ENCODE assay signal across 25 cellular contexts in the genomic region with DNA sequence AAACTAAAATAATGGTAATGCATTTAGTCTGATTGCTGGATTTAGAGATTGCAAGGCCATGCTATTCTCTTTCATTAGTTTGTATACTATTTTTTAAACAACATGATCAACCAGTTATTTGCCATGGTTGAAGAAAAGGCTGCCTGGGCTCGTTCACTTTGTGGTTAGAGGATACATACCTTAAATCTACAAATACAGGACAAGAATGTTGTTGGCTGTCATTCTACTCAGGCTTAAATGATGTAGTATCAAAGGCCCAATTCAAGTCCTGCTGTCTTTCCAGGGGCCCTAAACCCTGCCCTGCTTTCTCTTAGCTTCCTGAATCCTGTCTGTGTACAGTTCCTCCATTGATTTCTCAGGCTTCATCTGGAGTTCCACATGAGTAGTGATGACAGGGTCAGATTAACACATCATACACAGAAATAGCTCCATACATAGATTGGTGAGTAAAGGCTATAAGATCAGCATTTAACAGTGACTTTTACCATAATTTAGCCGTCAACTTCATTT.
"Had no signal": no experiment of that assay in that cellular context is flagged by ENCODE, and none has a peak within 500 bp of the region (broad histone marks: within the 10 kb centered on the region; RNA-seq: fewer than 3 reads in every experiment).

No MANE protein-coding gene starts in this region.

- ATAC-seq: activated CD8-positive, alpha-beta memory T cell treated with anti-CD3 and anti-CD28 coated beads, Interleukin-2, amount 10 ng/mL, durations not matched to agents 7 days and 5 days; activated T-cell treated with anti-CD3 and anti-CD28 coated beads, Interleukin-2, amount 50 U/mL, for 4 hours; WTC11 had no signal

- H3K27ac Mint-ChIP-seq: activated CD8-positive, alpha-beta memory T cell treated with anti-CD3 and anti-CD28 coated beads, Interleukin-2, amount 10 ng/mL, durations not matched to agents 7 days and 5 days; activated naive CD4-positive, alpha-beta T cell treated with anti-CD3 and anti-CD28 coated beads for 36 hours; activated naive CD8-positive, alpha-beta T cell; IgD-negative memory B cell; T-helper 1 cell treated with Interleukin-12 subunit alpha and Interleukin-12 subunit beta and Interleukin-4 antibody, amounts not matched to agents 30 μg/mL and 1 μg/mL, for 36 hours; WTC11 had no signal

- H3K27me3 ChIP-seq: SJSA1 had no signal

- H3K27me3 Mint-ChIP-seq: activated CD8-positive, alpha-beta memory T cell treated with anti-CD3 and anti-CD28 coated beads, Interleukin-2, amount 10 ng/mL, durations not matched to agents 7 days and 5 days had no signal

- H3K9me3 Mint-ChIP-seq: activated T-cell treated with anti-CD3 and anti-CD28 coated beads, Interleukin-2, amount 50 U/mL, for 4 hours had no signal

- H3K27ac ChIP-seq: SJSA1 had no signal

- H3K4me3 ChIP-seq: SJSA1 had no signal

- H3K9me3 ChIP-seq: SJSA1 had no signal

- H3K4me1 Mint-ChIP-seq: activated CD8-positive, alpha-beta memory T cell treated with anti-CD3 and anti-CD28 coated beads, Interleukin-2, amount 10 ng/mL, durations not matched to agents 7 days and 5 days; IgD-negative memory B cell had no signal

- H3K36me3 Mint-ChIP-seq: activated CD8-positive, alpha-beta memory T cell treated with anti-CD3 and anti-CD28 coated beads, Interleukin-2, amount 10 ng/mL, durations not matched to agents 7 days and 5 days; IgD-negative memory B cell; WTC11 had no signal

- H3K4me1 ChIP-seq: SJSA1 had no signal

- H3K36me3 ChIP-seq: SJSA1 had no signal

- H3K4me3 Mint-ChIP-seq: activated CD8-positive, alpha-beta memory T cell treated with anti-CD3 and anti-CD28 coated beads, Interleukin-2, amount 10 ng/mL, durations not matched to agents 7 days and 5 days; activated naive CD4-positive, alpha-beta T cell treated with anti-CD3 and anti-CD28 coated beads for 36 hours; activated naive CD8-positive, alpha-beta T cell; activated T-cell treated with anti-CD3 and anti-CD28 coated beads, Interleukin-2, amount 50 U/mL, for 4 hours; IgD-negative memory B cell; T-helper 1 cell treated with Interleukin-12 subunit alpha and Interleukin-12 subunit beta and Interleukin-4 antibody, amounts not matched to agents 30 μg/mL and 1 μg/mL, for 36 hours; WTC11 had no signal

- DNase-seq: activated CD4-positive, alpha-beta T cell treated with anti-CD3 and anti-CD28 coated beads for 48 hours; activated CD4-positive, alpha-beta T cell treated with anti-CD3 and anti-CD28 coated beads, Interleukin-2, amount 50 U/mL, for 4 hours; activated CD4-positive, CD25-positive, alpha-beta regulatory T cell treated with anti-CD3 and anti-CD28 coated beads, Interleukin-2, amount 50 U/mL, for 72 hours; activated CD8-positive, alpha-beta memory T cell treated with anti-CD3 and anti-CD28 coated beads, Interleukin-2, amount 10 ng/mL, durations not matched to agents 7 days and 5 days; activated effector memory CD4-positive, alpha-beta T cell treated with anti-CD3 and anti-CD28 coated beads, Interleukin-2, amount 50 U/mL, for 16 hours; activated naive CD4-positive, alpha-beta T cell treated with anti-CD3 and anti-CD28 coated beads for 36 hours; activated T-cell treated with anti-CD3 and anti-CD28 coated beads, Interleukin-2, amount 50 U/mL, for 4 hours; amygdala; caudate nucleus; KG1; NCI-H1092 treated with DMSO at 0.1 percent for 48 hours; NCI-H1417 treated with DMSO at 0.1 percent for 48 hours; NCI-H1694; NCI-H2029; NCI-H2107; NCI-H2171 treated with DMSO at 0.1 percent for 48 hours; NCI-H226; NCI-H526 treated with DMSO at 0.1 percent for 48 hours; NCI-H82; SHP77 had no signal
